Comparison of ENCODE assay signal across 1 cellular context in genomic region chr20:23445596-23446217, GRCh38.
TF ChIP-seq lines count a peak whose summit lies in the region.

No MANE protein-coding gene starts in this region.

TF ChIP-seq in GM23338, 12 proteins besides CTCF, POLR2A, EP300 and RAD21 (continued from another document):
- no peak for TF ChIP-seq ZNF462 (CRISPR knock-in tag; IDR thresholded peaks at IDR 0.05)
